In the genomic region with DNA sequence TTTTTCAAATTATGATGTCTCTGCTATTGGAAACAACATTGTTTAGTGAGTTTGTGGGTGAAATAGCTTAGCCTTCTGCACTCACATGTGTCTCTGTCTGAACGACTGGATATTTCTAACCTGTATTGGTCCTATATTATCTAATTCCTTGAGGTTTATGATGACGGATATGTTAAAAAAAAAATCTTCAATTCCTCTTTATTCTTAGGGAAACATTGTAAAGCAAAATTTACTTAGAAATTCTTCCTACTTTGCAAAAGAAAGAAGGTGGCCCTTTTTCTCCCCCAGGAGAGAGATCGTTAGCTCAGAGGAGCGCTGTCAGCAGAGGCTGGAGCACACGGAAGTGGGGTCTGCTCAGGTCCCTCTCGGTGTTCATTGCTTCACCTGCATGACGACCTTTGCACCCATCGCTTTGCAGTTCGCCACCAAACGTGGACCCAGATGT, we compare ENCODE assay signal across 19 cellular contexts.
A peak's percentile ranks its signal among the peaks of the same experiment; 100 is the strongest.
DNase-seq lines count a peak whose midpoint lies in the region; ATAC-seq, FAIRE-seq and TF ChIP-seq lines count a peak whose summit lies in the region.
"Had no signal": no experiment of that assay in that cellular context is flagged by ENCODE, and none has a peak within 500 bp of the region (broad histone marks: within the 10 kb centered on the region; RNA-seq: fewer than 3 reads in every experiment).

No MANE protein-coding gene starts in this region.

- ATAC-seq in psoas muscle = no peak
- no peak for ATAC-seq in GM21619 (IDR thresholded peaks at IDR 0.05; ENCODE audit: unreplicated experiment)
- ATAC-seq: HCT116, K562 had no signal

- intact Hi-C loops in Caco-2 (cut with micrococcal nuclease; ENCODE audit: unreplicated experiment) = loop anchor here (1.0 to 5.0 kb wide), 8 partner anchors 10 to 207 kb away; partner anchors contain the start of gene TMEM242
- intact Hi-C loops in colonic mucosa (cut with DNase I) = no loop called here
- intact Hi-C loops in psoas muscle (cut with DNase I) = loop anchor here in 1 of 2 donors (5.0 kb wide), 1 partner anchor 148 kb away; the partner anchor contains the start of gene ZDHHC14
- intact Hi-C loops in kidney (cut with DNase I) = no loop called here

- H3K27me3 Mint-ChIP-seq in Caco-2 (ENCODE audit: insufficient read depth, unreplicated experiment) = no peaks in the 10 kb centered on the region

- H3K9me3 ChIP-seq in Caco-2 (no peaks in the 10 kb centered on the region), colonic mucosa (no peaks in the 10 kb centered on the region), liver (ENCODE audit: control insufficient read depth in 4 of 4, low read length in 3 of 4) (no peaks in the 10 kb centered on the region), psoas muscle (no peaks in the 10 kb centered on the region), kidney (ENCODE audit: control insufficient read depth in 1 of 2, low read length in 2 of 2) (no peaks in the 10 kb centered on the region)
- H3K9me3 ChIP-seq: SJCRH30 had no signal

- TF ChIP-seq CTCF in Caco-2 (IDR thresholded peaks at IDR 0.05; ENCODE audit: insufficient read depth in 1 of 2, low read depth in 1 of 2, low read length in 1 of 2, severe bottlenecking in 1 of 2, unreplicated experiment in 1 of 2) (no peak), colonic mucosa (IDR thresholded peaks at IDR 0.05) (no peak), liver (IDR thresholded peaks at IDR 0.05; ENCODE audit: low read depth, low read length, missing input control) (no peak), psoas muscle (IDR thresholded peaks at IDR 0.05) (no peak), kidney (IDR thresholded peaks at IDR 0.05; ENCODE audit: borderline replicate concordance, extremely low read depth, insufficient read depth) (no peak)

- no TSS peak for BruUV-seq in Caco-2 (replicated peaks; lab: Mats Ljungman, UMichigan)

- CTCF ChIA-PET in Caco-2 (lab: Charles Lee) = interaction anchor here (1.5 kb wide), 1 partner anchor 67 kb away, joined by 4 read pairs; no protein-coding TSS in a partner anchor

- POLR2A ChIA-PET in Caco-2 (lab: Charles Lee) = interaction anchor here (0.6 to 1.9 kb wide), 3 partner anchors 12 to 207 kb away, joined by 3 to 10 read pairs (median 3); partner anchors contain the start of gene TMEM242

- H3K9ac ChIP-seq in colonic mucosa (ENCODE audit: low read depth in 2 of 2, low read length in 2 of 2) = no peak overlapping the region
- H3K9ac ChIP-seq in liver (ENCODE audit: low read depth in 1 of 2, low read length in 2 of 2) = peak overlapping the region in 1 of 2 donors; percentile 60
- H3K9ac ChIP-seq in kidney (ENCODE audit: low read length in 2 of 2) = no peak overlapping the region

- H3K4me1 Mint-ChIP-seq in Caco-2 (ENCODE audit: low read depth, unreplicated experiment) = peaks cover 41% of the 10 kb centered on the region

- H3K27ac Mint-ChIP-seq in Caco-2 (ENCODE audit: unreplicated experiment) = peak overlapping the region; percentile 98

- no peaks in the 10 kb centered on the region for H3K9me3 Mint-ChIP-seq in Caco-2 (ENCODE audit: unreplicated experiment)

- 30% methylated on average over 10 of the region's 10 CpGs for WGBS in liver
- 44 to 83% (median 54%) methylated on average over 10 of the region's 10 CpGs for WGBS in psoas muscle, 3 donors

- DNase-seq in Caco-2 (no peak), colonic mucosa (no peak), psoas muscle (no peak), 8988T (no peak), NCI-H510A (lab: John Stamatoyannopoulos, UW) (no peak), kidney (no peak)
- DNase-seq: NCI-H187, NCI-H2107, NCI-H226, NCI-H524 treated with DMSO at 0.1 percent for 48 hours, PC-9, SJCRH30 had no signal

- peaks cover 26% of the 10 kb centered on the region for H3K36me3 Mint-ChIP-seq in Caco-2 (ENCODE audit: insufficient read depth, unreplicated experiment)

- peak overlapping the region; percentile 38 for H3K27ac ChIP-seq in colonic mucosa
- H3K27ac ChIP-seq in liver (ENCODE audit: low read depth in 1 of 2, low read length in 2 of 2) = peak overlapping the region; percentile 83 to 97
- peak overlapping the region; percentile 72 for H3K27ac ChIP-seq in psoas muscle
- H3K27ac ChIP-seq in kidney (ENCODE audit: low read depth in 2 of 2, low read length in 2 of 2) = no peak overlapping the region
- H3K27ac ChIP-seq: C4-2B, PC-9, SJCRH30 had no signal

- no peak for TF ChIP-seq RAD21 in liver (IDR thresholded peaks at IDR 0.05)

- H3K4me1 ChIP-seq in Caco-2 = peaks cover 53% of the 10 kb centered on the region
- peaks cover 8% of the 10 kb centered on the region for H3K4me1 ChIP-seq in colonic mucosa
- peaks cover 12 to 76% (median 60%) of the 10 kb centered on the region in 4 donors for H3K4me1 ChIP-seq in liver (ENCODE audit: control insufficient read depth in 4 of 4, insufficient read depth in 4 of 4, low read length in 3 of 4)
- peaks cover 58% of the 10 kb centered on the region for H3K4me1 ChIP-seq in psoas muscle
- H3K4me1 ChIP-seq in kidney (ENCODE audit: control insufficient read depth in 1 of 2, insufficient read depth in 1 of 2, low read depth in 1 of 2, low read length in 2 of 2) = peaks cover 20 to 23% of the 10 kb centered on the region in 2 donors
- H3K4me1 ChIP-seq: SJCRH30 had no signal

- peak overlapping the region; percentile 77 for H3K4me3 Mint-ChIP-seq in Caco-2 (ENCODE audit: unreplicated experiment)

- H3K4me3 ChIP-seq in Caco-2 (ENCODE audit: low read depth, low read length) (no peak overlapping the region; the same call in 1 of the 2 replicates), colonic mucosa (no peak overlapping the region), liver (ENCODE audit: low read depth in 1 of 3, low read length in 3 of 3) (no peak overlapping the region), psoas muscle (no peak overlapping the region), kidney (ENCODE audit: low read length in 2 of 2) (peak overlapping the region in 1 of 2 donors; percentile 17)
- H3K4me3 ChIP-seq: K562, PC-9, SJCRH30 had no signal

- FAIRE-seq in kidney (lab: Jason Lieb, UNC) = no peak
- FAIRE-seq: A204.1, G401.6 had no signal

- H3K36me3 ChIP-seq in Caco-2 (ENCODE audit: control insufficient read depth, insufficient read depth, low read length) (peaks cover 1% of the 10 kb centered on the region), colonic mucosa (no peaks in the 10 kb centered on the region), liver (ENCODE audit: control insufficient read depth in 4 of 4, insufficient read depth in 3 of 4, low read depth in 1 of 4, low read length in 3 of 4) (no peaks in the 10 kb centered on the region), psoas muscle (ENCODE audit: insufficient read depth in 1 of 2, low read depth in 1 of 2) (no peaks in the 10 kb centered on the region), kidney (ENCODE audit: control insufficient read depth in 1 of 2, insufficient read depth in 2 of 2, low read length in 2 of 2) (no peaks in the 10 kb centered on the region)
- H3K36me3 ChIP-seq: SJCRH30 had no signal

- H3K27me3 ChIP-seq in Caco-2 (replicated peaks; ENCODE audit: control insufficient read depth, insufficient read depth, low read length) (no peaks in the 10 kb centered on the region), colonic mucosa (no peaks in the 10 kb centered on the region), liver (ENCODE audit: control insufficient read depth in 4 of 4, insufficient read depth in 4 of 4, low read length in 3 of 4) (no peaks in the 10 kb centered on the region), psoas muscle (ENCODE audit: insufficient read depth in 3 of 3, low read length in 2 of 3) (no peaks in the 10 kb centered on the region)
- H3K27me3 ChIP-seq: SJCRH30 had no signal

TF ChIP-seq in liver, 16 proteins besides CTCF, POLR2A, EP300 and RAD21:
- no peak for TF ChIP-seq HNF4G (IDR thresholded peaks at IDR 0.05)
- TF ChIP-seq SP1 (IDR thresholded peaks at IDR 0.05) = no peak
- TF ChIP-seq TAF1 (conservative IDR thresholded peaks at IDR 0.05) = no peak
- no peak for TF ChIP-seq RXRA (IDR thresholded peaks at IDR 0.05)
- no peak for TF ChIP-seq JUND (IDR thresholded peaks at IDR 0.05)
- no peak for TF ChIP-seq GABPA (IDR thresholded peaks at IDR 0.05 in 1 of 2, conservative IDR thresholded peaks at IDR 0.05 in 1 of 2)
- TF ChIP-seq NR2F2 (IDR thresholded peaks at IDR 0.05) = no peak
TF ChIP-seq in liver: peak in this region for 0.

Comparison
In these comparisons a context has a peak if more than half of its experiments do, and no peak if none do; other contexts are left out.
1. H3K27ac ChIP-seq: peak in colonic mucosa (single experiment), liver (2 of 2) and psoas muscle (single experiment); none in kidney (0 of 2).